35 cellular contexts compared by ENCODE assay signal in genomic region chr9:116726606-116727005, GRCh38.
"Had no signal": no experiment of that assay in that cellular context is flagged by ENCODE, and none has a peak within 500 bp of the region (broad histone marks: within the 10 kb centered on the region; RNA-seq: fewer than 3 reads in every experiment).

No MANE protein-coding gene starts in this region.

- H3K27ac Mint-ChIP-seq: activated CD4-positive, alpha-beta memory T cell treated with anti-CD3 and anti-CD28 coated beads for 36 hours; activated CD4-positive, alpha-beta T cell treated with anti-CD3 and anti-CD28 coated beads for 36 hours; activated CD4-positive, alpha-beta T cell treated with anti-CD3 and anti-CD28 coated beads, Interleukin-2, amount 10 ng/mL, durations not matched to agents 24 days and 14 days; activated CD8-positive, alpha-beta memory T cell treated with anti-CD3 and anti-CD28 coated beads, Interleukin-2, amount 10 ng/mL, durations not matched to agents 7 days and 5 days; activated CD8-positive, alpha-beta T cell treated with anti-CD3 and anti-CD28 coated beads, Interleukin-2, amount 10 ng/mL, durations not matched to agents 7 days and 5 days; activated naive CD4-positive, alpha-beta T cell treated with anti-CD3 and anti-CD28 coated beads for 36 hours; activated naive CD4-positive, alpha-beta T cell treated with anti-CD3 and anti-CD28 coated beads, Interleukin-2, amount 50 U/mL, for 24 hours; activated naive CD8-positive, alpha-beta T cell treated with anti-CD3 and anti-CD28 coated beads for 36 hours; activated naive CD8-positive, alpha-beta T cell treated with anti-CD3 and anti-CD28 coated beads, Interleukin-2, amount 50 U/mL, for 24 hours; activated T-helper 1 cell treated with anti-CD3 and anti-CD28 coated beads, Interleukin-12 subunit alpha, Interleukin-12 subunit beta, Interleukin-2, Interleukin-4 antibody, amounts not matched to agents 30 ng/mL and 10 ng/mL and 1 ng/mL, durations not matched to agents 14 hours and 24 hours and 36 hours; activated T-helper 2 cell treated with anti-CD3 and anti-CD28 coated beads, Interferon-gamma antibody, Interleukin-2, Interleukin-4, amounts not matched to agents 10 μg/mL and 5 μg/mL and 100 μg/mL, durations not matched to agents 14 hours and 24 hours and 36 hours; T-helper 17 cell; T-helper 2 cell treated with Interferon-gamma antibody and Interleukin-4, amounts not matched to agents 5 μg/mL and 100 μg/mL, for 36 hours had no signal

- H3K27me3 ChIP-seq: adrenal gland, body of pancreas, esophagus squamous epithelium, gastroesophageal sphincter had no signal

- H3K9me3 ChIP-seq: adrenal gland, body of pancreas, esophagus squamous epithelium, gastroesophageal sphincter had no signal

- H3K4me1 ChIP-seq: adrenal gland, body of pancreas, esophagus squamous epithelium, gastroesophageal sphincter had no signal

- H3K27me3 Mint-ChIP-seq: activated CD4-positive, alpha-beta memory T cell treated with anti-CD3 and anti-CD28 coated beads for 36 hours; activated CD4-positive, alpha-beta T cell treated with anti-CD3 and anti-CD28 coated beads, Interleukin-2, amount 10 ng/mL, durations not matched to agents 24 days and 14 days; activated CD8-positive, alpha-beta memory T cell treated with anti-CD3 and anti-CD28 coated beads, Interleukin-2, amount 10 ng/mL, durations not matched to agents 7 days and 5 days; activated naive CD8-positive, alpha-beta T cell treated with anti-CD3 and anti-CD28 coated beads for 36 hours had no signal

- H3K36me3 Mint-ChIP-seq: activated CD4-positive, alpha-beta memory T cell treated with anti-CD3 and anti-CD28 coated beads for 36 hours; activated CD8-positive, alpha-beta memory T cell treated with anti-CD3 and anti-CD28 coated beads, Interleukin-2, amount 10 ng/mL, durations not matched to agents 7 days and 5 days; activated naive CD4-positive, alpha-beta T cell treated with anti-CD3 and anti-CD28 coated beads, Interleukin-2, amount 50 U/mL, for 24 hours; activated naive CD8-positive, alpha-beta T cell treated with anti-CD3 and anti-CD28 coated beads for 36 hours had no signal

- H3K36me3 ChIP-seq: adrenal gland, esophagus squamous epithelium, gastroesophageal sphincter had no signal

- H3K4me3 Mint-ChIP-seq: activated CD4-positive, alpha-beta memory T cell treated with anti-CD3 and anti-CD28 coated beads for 36 hours; activated CD4-positive, alpha-beta T cell treated with anti-CD3 and anti-CD28 coated beads for 36 hours; activated CD4-positive, alpha-beta T cell treated with anti-CD3 and anti-CD28 coated beads, Interleukin-2, amount 10 ng/mL, durations not matched to agents 24 days and 14 days; activated CD8-positive, alpha-beta memory T cell treated with anti-CD3 and anti-CD28 coated beads, Interleukin-2, amount 10 ng/mL, durations not matched to agents 7 days and 5 days; activated CD8-positive, alpha-beta T cell treated with anti-CD3 and anti-CD28 coated beads, Interleukin-2, amount 10 ng/mL, durations not matched to agents 7 days and 5 days; activated naive CD4-positive, alpha-beta T cell treated with anti-CD3 and anti-CD28 coated beads for 36 hours; activated naive CD4-positive, alpha-beta T cell treated with anti-CD3 and anti-CD28 coated beads, Interleukin-2, amount 50 U/mL, for 24 hours; activated naive CD8-positive, alpha-beta T cell treated with anti-CD3 and anti-CD28 coated beads for 36 hours; activated naive CD8-positive, alpha-beta T cell treated with anti-CD3 and anti-CD28 coated beads, Interleukin-2, amount 50 U/mL, for 24 hours; activated T-helper 1 cell treated with anti-CD3 and anti-CD28 coated beads, Interleukin-12 subunit alpha, Interleukin-12 subunit beta, Interleukin-2, Interleukin-4 antibody, amounts not matched to agents 30 ng/mL and 10 ng/mL and 1 ng/mL, durations not matched to agents 14 hours and 24 hours and 36 hours; T-helper 17 cell; T-helper 2 cell treated with Interferon-gamma antibody and Interleukin-4, amounts not matched to agents 5 μg/mL and 100 μg/mL, for 36 hours had no signal

- DNase-seq: activated CD4-positive, alpha-beta memory T cell treated with anti-CD3 and anti-CD28 coated beads for 36 hours; activated CD4-positive, alpha-beta T cell treated with anti-CD3 and anti-CD28 coated beads for 36 hours; activated CD4-positive, alpha-beta T cell treated with anti-CD3 and anti-CD28 coated beads, Interleukin-2, amount 10 ng/mL, durations not matched to agents 24 days and 14 days; activated CD4-positive, CD25-positive, alpha-beta regulatory T cell; activated CD4-positive, CD25-positive, alpha-beta regulatory T cell treated with anti-CD3 and anti-CD28 coated beads, Interleukin-2, amount 50 U/mL, for 72 hours; activated CD8-positive, alpha-beta memory T cell treated with anti-CD3 and anti-CD28 coated beads, Interleukin-2, amount 10 ng/mL, durations not matched to agents 7 days and 5 days; activated CD8-positive, alpha-beta memory T cell treated with anti-CD3 and anti-CD28 coated beads, Interleukin-2, amount 50 U/mL, for 4 hours; activated CD8-positive, alpha-beta T cell treated with anti-CD3 and anti-CD28 coated beads, Interleukin-2, amount 10 ng/mL, durations not matched to agents 7 days and 5 days; activated effector memory CD4-positive, alpha-beta T cell treated with anti-CD3 and anti-CD28 coated beads, Interleukin-2, amount 50 U/mL, for 16 hours; activated naive CD4-positive, alpha-beta T cell treated with anti-CD3 and anti-CD28 coated beads for 36 hours; activated naive CD8-positive, alpha-beta T cell treated with anti-CD3 and anti-CD28 coated beads for 36 hours; activated naive CD8-positive, alpha-beta T cell treated with anti-CD3 and anti-CD28 coated beads, Interleukin-2, amount 50 U/mL, for 24 hours; activated T-cell treated with anti-CD3 and anti-CD28 coated beads, Interleukin-2, amount 50 U/mL, for 1 hour; activated T-cell treated with anti-CD3 and anti-CD28 coated beads, Interleukin-2, amount 50 U/mL, for 48 hours; adrenal gland; amygdala; aorta; body of pancreas; caudate nucleus; cortex of kidney; dermis blood vessel endothelial cell; effector CD4-positive, alpha-beta T cell; esophagus squamous epithelium; foreskin melanocyte; head of caudate nucleus; T-helper 1 cell; T-helper 17 cell; T1000; WERI-Rb-1 had no signal

- H3K9me3 Mint-ChIP-seq: activated CD4-positive, alpha-beta memory T cell treated with anti-CD3 and anti-CD28 coated beads for 36 hours; activated CD4-positive, alpha-beta T cell treated with anti-CD3 and anti-CD28 coated beads, Interleukin-2, amount 10 ng/mL, durations not matched to agents 24 days and 14 days; activated naive CD4-positive, alpha-beta T cell treated with anti-CD3 and anti-CD28 coated beads for 36 hours; activated naive CD4-positive, alpha-beta T cell treated with anti-CD3 and anti-CD28 coated beads, Interleukin-2, amount 50 U/mL, for 24 hours; activated naive CD8-positive, alpha-beta T cell treated with anti-CD3 and anti-CD28 coated beads for 36 hours; activated naive CD8-positive, alpha-beta T cell treated with anti-CD3 and anti-CD28 coated beads, Interleukin-2, amount 50 U/mL, for 24 hours; activated T-helper 1 cell treated with anti-CD3 and anti-CD28 coated beads, Interleukin-12 subunit alpha, Interleukin-12 subunit beta, Interleukin-2, Interleukin-4 antibody, amounts not matched to agents 30 ng/mL and 10 ng/mL and 1 ng/mL, durations not matched to agents 14 hours and 24 hours and 36 hours; activated T-helper 2 cell treated with anti-CD3 and anti-CD28 coated beads, Interferon-gamma antibody, Interleukin-2, Interleukin-4, amounts not matched to agents 10 μg/mL and 5 μg/mL and 100 μg/mL, durations not matched to agents 14 hours and 24 hours and 36 hours; T-helper 2 cell treated with Interferon-gamma antibody and Interleukin-4, amounts not matched to agents 5 μg/mL and 100 μg/mL, for 36 hours had no signal

- H3K4me1 Mint-ChIP-seq: activated CD4-positive, alpha-beta T cell treated with anti-CD3 and anti-CD28 coated beads for 36 hours; activated CD4-positive, alpha-beta T cell treated with anti-CD3 and anti-CD28 coated beads, Interleukin-2, amount 10 ng/mL, durations not matched to agents 24 days and 14 days; activated CD8-positive, alpha-beta memory T cell treated with anti-CD3 and anti-CD28 coated beads, Interleukin-2, amount 10 ng/mL, durations not matched to agents 7 days and 5 days; activated naive CD4-positive, alpha-beta T cell treated with anti-CD3 and anti-CD28 coated beads, Interleukin-2, amount 50 U/mL, for 24 hours; activated naive CD8-positive, alpha-beta T cell treated with anti-CD3 and anti-CD28 coated beads for 36 hours; activated naive CD8-positive, alpha-beta T cell treated with anti-CD3 and anti-CD28 coated beads, Interleukin-2, amount 50 U/mL, for 24 hours had no signal

- H3K4me3 ChIP-seq: adrenal gland, body of pancreas, esophagus squamous epithelium, gastroesophageal sphincter had no signal

- H3K27ac ChIP-seq: adrenal gland, body of pancreas, epithelial cell of prostate, esophagus squamous epithelium, gastroesophageal sphincter, WERI-Rb-1 had no signal
